ENCODE assay signal across 18 cellular contexts in genomic region chr16:81329947-81330346, GRCh38.
"Had no signal": no experiment of that assay in that cellular context is flagged by ENCODE, and none has a peak within 500 bp of the region (broad histone marks: within the 10 kb centered on the region; RNA-seq: fewer than 3 reads in every experiment).

No MANE protein-coding gene starts in this region.

- H3K9me3 ChIP-seq: left lung, ovary, psoas muscle, suprapubic skin, tibial artery had no signal

- H3K4me3 ChIP-seq: heart right ventricle, left lung, ovary, psoas muscle, suprapubic skin, tibial artery had no signal

- H3K4me1 ChIP-seq: left lung, psoas muscle had no signal

- H3K27ac ChIP-seq: foreskin keratinocyte, heart right ventricle, left lung, ovary, psoas muscle, suprapubic skin, tibial artery had no signal

- DNase-seq: activated CD4-positive, alpha-beta T cell treated with anti-CD3 and anti-CD28 coated beads, Interleukin-2, amount 10 ng/mL, durations not matched to agents 24 days and 14 days; activated CD4-positive, CD25-positive, alpha-beta regulatory T cell treated with anti-CD3 and anti-CD28 coated beads, Interleukin-2, amount 50 U/mL, for 72 hours; activated CD8-positive, alpha-beta memory T cell treated with anti-CD3 and anti-CD28 coated beads, Interleukin-2, amount 10 ng/mL, durations not matched to agents 7 days and 5 days; activated CD8-positive, alpha-beta T cell treated with anti-CD3 and anti-CD28 coated beads, Interleukin-2, amount 10 ng/mL, durations not matched to agents 7 days and 5 days; activated T-cell treated with anti-CD3 and anti-CD28 coated beads, Interleukin-2, amount 50 U/mL, for 48 hours; anterior cingulate cortex; foreskin keratinocyte; heart right ventricle; left lung; ovary; psoas muscle; stimulated activated naive CD4-positive, alpha-beta T cell; SW 1271; T-helper 17 cell; T1000; tibial artery had no signal

- ATAC-seq: activated CD8-positive, alpha-beta memory T cell treated with anti-CD3 and anti-CD28 coated beads, Interleukin-2, amount 10 ng/mL, durations not matched to agents 7 days and 5 days; activated CD8-positive, alpha-beta T cell treated with anti-CD3 and anti-CD28 coated beads, Interleukin-2, amount 10 ng/mL, durations not matched to agents 7 days and 5 days; esophagus mucosa; foreskin keratinocyte; left lung; psoas muscle; T-helper 17 cell had no signal

- H3K36me3 ChIP-seq: heart right ventricle, left lung, ovary, suprapubic skin had no signal

- H3K27me3 ChIP-seq: foreskin keratinocyte, heart right ventricle, left lung, ovary, suprapubic skin, tibial artery had no signal
